Comparison of ENCODE assay signal across 18 cellular contexts in genomic region chr20:1094706-1095220, GRCh38. TPM values are rescaled to one million over a fixed set of nuclear protein-coding genes. Genes with fewer than 3 reads are reported as not detected.
DNase-seq lines count a peak whose midpoint lies in the region; ATAC-seq, FAIRE-seq and TF ChIP-seq lines count a peak whose summit lies in the region.
"Had no signal": no experiment of that assay in that cellular context is flagged by ENCODE, and none has a peak within 500 bp of the region (broad histone marks: within the 10 kb centered on the region; RNA-seq: fewer than 3 reads in every experiment).

No MANE protein-coding gene starts in this region.

- H3K9ac ChIP-seq in K562 (ENCODE audit: insufficient read depth in 1 of 2, low read depth in 2 of 2, low read length in 2 of 2) (no peak overlapping the region), mesenchymal stem cell (ENCODE audit: low read length) (peak overlapping the region; percentile 18)
- H3K9ac ChIP-seq: BLaER1 treated with 17β-estradiol and CSF1 and Interleukin-3, amounts not matched to agents 10 nM and 100 nM had no signal

- H3K36me3 ChIP-seq in K562 (ENCODE audit: control insufficient read depth, insufficient read depth, low read length) (no peaks in the 10 kb centered on the region), mesenchymal stem cell (ENCODE audit: control insufficient read depth in 1 of 2, insufficient read depth in 2 of 2, low read depth in 1 of 2, low read length in 2 of 2) (no peaks in the 10 kb centered on the region)
- H3K36me3 ChIP-seq: HAP-1, MG63 had no signal

- intact Hi-C loops in K562 (cut with micrococcal nuclease) = no loop called here

- H3K4me1 ChIP-seq in K562 (replicated peaks in 1 of 2; ENCODE audit: control insufficient read depth in 2 of 2, insufficient read depth in 2 of 2, low read length in 2 of 2) = no peaks in the 10 kb centered on the region
- H3K4me1 ChIP-seq in mesenchymal stem cell (ENCODE audit: control insufficient read depth, insufficient read depth, low read depth, low read length) = no peaks in the 10 kb centered on the region
- H3K4me1 ChIP-seq: HAP-1 had no signal

- no peak for TF ChIP-seq RAD21 in K562 (CRISPR knock-in tag; conservative IDR thresholded peaks at IDR 0.05 in 1 of 2, IDR thresholded peaks at IDR 0.05 in 1 of 2)

- no peak overlapping the region for H2BK5ac ChIP-seq in mesenchymal stem cell (ENCODE audit: low read depth, low read length, poor library complexity, severe bottlenecking)

- BruUV-seq in K562 (replicated peaks; lab: Mats Ljungman, UMichigan) = no TSS peak

- POLR2A ChIA-PET in K562 (lab: Yijun Ruan, JAX) = no interaction called here
- POLR2A ChIA-PET in HEK293T (lab: Yijun Ruan, JAX) = no interaction called here

- H3K4me3 ChIP-seq in K562 = no peak overlapping the region
- no peak overlapping the region for H3K4me3 ChIP-seq in mesenchymal stem cell (ENCODE audit: insufficient read depth in 1 of 2, low read depth in 1 of 2, low read length in 2 of 2)
- H3K4me3 ChIP-seq: BLaER1 treated with 17β-estradiol and CSF1 and Interleukin-3, amounts not matched to agents 10 nM and 100 nM; HAP-1; MG63 had no signal

- TF ChIP-seq POLR2A in K562 (conservative IDR thresholded peaks at IDR 0.05) = no peak

- H3K9me1 ChIP-seq in K562 (ENCODE audit: control insufficient read depth, insufficient read depth, low read length) = no peaks in the 10 kb centered on the region

- H3K79me1 ChIP-seq in mesenchymal stem cell (replicated peaks; ENCODE audit: low read length, poor library complexity, severe bottlenecking) = no peaks in the 10 kb centered on the region

- no peaks in the 10 kb centered on the region for H3K79me2 ChIP-seq in K562 (ENCODE audit: control insufficient read depth, insufficient read depth, low read length)

- no peaks in the 10 kb centered on the region for H3K27me3 ChIP-seq in K562 (ENCODE audit: control insufficient read depth in 2 of 2, insufficient read depth in 2 of 2, low read length in 2 of 2)
- no peaks in the 10 kb centered on the region for H3K27me3 ChIP-seq in mesenchymal stem cell (ENCODE audit: control insufficient read depth in 1 of 2, insufficient read depth in 1 of 2, low read length in 2 of 2)
- H3K27me3 ChIP-seq: BLaER1 treated with 17β-estradiol and CSF1 and Interleukin-3, amounts not matched to agents 10 nM and 100 nM; MG63 had no signal

- no peak overlapping the region for H3K14ac ChIP-seq in mesenchymal stem cell (ENCODE audit: low read length in 2 of 2)

- H3K27ac ChIP-seq in K562 (ENCODE audit: extremely low read depth, low read depth, low read length) (no peak overlapping the region), mesenchymal stem cell (ENCODE audit: low read length, poor library complexity, severe bottlenecking) (no peak overlapping the region)
- H3K27ac ChIP-seq: BLaER1 treated with 17β-estradiol and CSF1 and Interleukin-3, amounts not matched to agents 10 nM and 100 nM had no signal

- H3K4me2 ChIP-seq in K562 (ENCODE audit: insufficient read depth, low read length) (no peak overlapping the region), mesenchymal stem cell (ENCODE audit: low read length, poor library complexity, severe bottlenecking) (no peak overlapping the region)

- no peak overlapping the region for H2BK15ac ChIP-seq in mesenchymal stem cell (ENCODE audit: low read depth, poor library complexity, severe bottlenecking)

- H4K20me1 ChIP-seq in K562 (replicated peaks; ENCODE audit: control insufficient read depth, insufficient read depth, low read length) = no peaks in the 10 kb centered on the region
- H4K20me1 ChIP-seq: BLaER1 treated with 17β-estradiol and CSF1 and Interleukin-3, amounts not matched to agents 10 nM and 100 nM had no signal

- in situ Hi-C loops in K562 (cut with MboI) = no loop called here

- H3K9me3 ChIP-seq in K562 (replicated peaks; ENCODE audit: control insufficient read depth, insufficient read depth, low read depth, low read length) = no peaks in the 10 kb centered on the region
- peaks cover 3% of the 10 kb centered on the region for H3K9me3 ChIP-seq in mesenchymal stem cell (ENCODE audit: control insufficient read depth, low read length)
- H3K9me3 ChIP-seq: HAP-1, MG63 had no signal

- H2AK5ac ChIP-seq in mesenchymal stem cell (ENCODE audit: low read length, severe bottlenecking) = no peak overlapping the region

- H3K23ac ChIP-seq in mesenchymal stem cell (ENCODE audit: low read length in 2 of 2) = no peak overlapping the region

- no peak overlapping the region for H2BK12ac ChIP-seq in mesenchymal stem cell (ENCODE audit: low read length in 2 of 2)

- WGBS in K562 (ENCODE audit: insufficient coverage, low coverage, missing lambda C conversion rate) = 25% methylated on average over 6 of the region's 6 CpGs
- WGBS in mesenchymal stem cell = 87% methylated on average over 5 of the region's 6 CpGs

- no peak overlapping the region for H3K18ac ChIP-seq in mesenchymal stem cell (ENCODE audit: low read depth in 1 of 2, low read length in 2 of 2)

- peak; percentile 68 for DNase-seq in GM03348 (ENCODE audit: low spot score)
- no peak for DNase-seq in K562 (ENCODE audit: extremely low read depth in 1 of 4, low spot score in 3 of 4)
- DNase-seq in mesenchymal stem cell = no peak
- no peak for DNase-seq in HEK293T (ENCODE audit: extremely low spot score)
- no peak for DNase-seq in KG1 (lab: John Stamatoyannopoulos, UW)
- DNase-seq: DMS 273 treated with DMSO at 0.1 percent for 48 hours, Karpas-422, MG63, NCI-H1092 treated with DMSO at 0.1 percent for 48 hours, NCI-H1694, NCI-H2227 treated with DMSO at 0.1 percent for 48 hours, NCI-H524 treated with DMSO at 0.1 percent for 48 hours, T-cell had no signal

- H3K4ac ChIP-seq in mesenchymal stem cell (ENCODE audit: low read depth in 1 of 2, low read length in 2 of 2) = no peak overlapping the region

- TF ChIP-seq CTCF in K562 (IDR thresholded peaks at IDR 0.05 in 2 of 3, conservative IDR thresholded peaks at IDR 0.05 in 1 of 3; ENCODE audit: insufficient read depth in 2 of 3, low read depth in 1 of 3, low read length in 3 of 3) = no peak

- ATAC-seq in K562 (no peak), HG02870 (IDR thresholded peaks at IDR 0.05; ENCODE audit: unreplicated experiment) (no peak), GM18873 (IDR thresholded peaks at IDR 0.05; ENCODE audit: low FRiP score, unreplicated experiment) (no peak)
- ATAC-seq: Panc1, T-cell had no signal

- TF ChIP-seq EP300 in K562 (IDR thresholded peaks at IDR 0.05; ENCODE audit: low read length) = no peak

- H2BK120ac ChIP-seq in mesenchymal stem cell (ENCODE audit: low read depth, low read length) = no peak overlapping the region

- no peak overlapping the region for H2AFZ ChIP-seq in K562 (ENCODE audit: low read depth, low read length)
- H2AFZ ChIP-seq in mesenchymal stem cell (ENCODE audit: low read depth, low read length) = no peak overlapping the region

- no peak overlapping the region for H4K91ac ChIP-seq in mesenchymal stem cell (ENCODE audit: low read length)

- FAIRE-seq in K562 (lab: Jason Lieb, UNC) = no peak

- H4K8ac ChIP-seq in mesenchymal stem cell (ENCODE audit: low read length) = no peak overlapping the region

- CTCF ChIA-PET in K562 (lab: Yijun Ruan, JAX; ENCODE audit: low intra/inter-chr PET ratio) (no interaction called here), HEK293T (lab: Yijun Ruan, JAX) (interaction anchor here (1.0 kb wide), 1 partner anchor 14 kb away, joined by 3 read pairs; no protein-coding TSS in a partner anchor)

TF ChIP-seq in K562, 482 proteins besides CTCF, POLR2A, EP300 and RAD21:
- TF ChIP-seq PHF20 (IDR thresholded peaks at IDR 0.05; ENCODE audit: partially characterized antibody) = no peak
- TF ChIP-seq HDAC8 (tag; IDR thresholded peaks at IDR 0.05) = no peak
- TF ChIP-seq PTBP1 (IDR thresholded peaks at IDR 0.05; ENCODE audit: low read depth, low read length) = no peak
- no peak for TF ChIP-seq ZNF324 (CRISPR knock-in tag; IDR thresholded peaks at IDR 0.05)
- no peak for TF ChIP-seq SOX6 (IDR thresholded peaks at IDR 0.05)
- peak; percentile 7 for TF ChIP-seq MEIS2 (IDR thresholded peaks at IDR 0.05; ENCODE audit: partially characterized antibody)

TF ChIP-seq in HEK293T, 16 proteins besides CTCF, POLR2A, EP300 and RAD21:
- TF ChIP-seq FOXA1 (IDR thresholded peaks at IDR 0.05) (no peak), ARNT (IDR thresholded peaks at IDR 0.05) (no peak), HDGF (IDR thresholded peaks at IDR 0.05; ENCODE audit: borderline replicate concordance) (no peak)

RNA-seq across cellular contexts. Expression of gene PSMF1, which starts 23.6 kb away (rescaled TPM):
- total RNA-seq in K562 (2011; cell fraction: chromatin; rRNA removed; ENCODE audit: low replicate concordance) = 34.5 and 43.5 TPM in 2 replicates
- total RNA-seq in K562 (2011; cell fraction: nucleolus; rRNA removed) = 10.7 and 12.6 TPM in 2 replicates
- total RNA-seq in K562 (2011; cell fraction: nucleoplasm; rRNA removed) = 16.1 and 23.6 TPM in 2 replicates
- total RNA-seq in K562 (2014; rRNA removed) (17.9 and 26.5 TPM in 2 replicates), K562 (2014; rRNA removed; fragmentation: Illumina TruSeq; extraction: Trizol) (34.1 and 35.8 TPM in 2 replicates), K562 (2015; rRNA removed; fragmentation: Illumina TruSeq; extraction: Trizol) (29.4 and 33.8 TPM in 2 replicates), K562 (2021) (136 and 138 TPM in 2 replicates)
- polyA plus RNA-seq in K562 (2011; rRNA removed) (33.2 and 77.8 TPM in 2 replicates), K562 (2014; fragmentation: Illumina TruSeq; extraction: Trizol) (126 and 192 TPM in 2 replicates), K562 (2014; fragmentation: Nextera tagmentation; extraction: Ambion mirVana) (10 to 100 TPM in 1 of 2 experiments, 1 to 10 TPM in 1; 8.5 to 21.3 TPM), K562 (2014; rRNA removed) (18.0 and 20.6 TPM in 2 replicates)
- 60.7 and 112 TPM in 2 replicates for polyA plus RNA-seq in K562 (2011; cell fraction: cytosol; rRNA removed)
- polyA plus RNA-seq in K562 (2011; cell fraction: nucleus; rRNA removed) = 39.7 and 54.7 TPM in 2 replicates
- polyA plus RNA-seq in K562 (2012) = 102 and 110 TPM in 2 replicates
- 45.5 and 84.9 TPM in 2 replicates for polyA minus RNA-seq in K562 (2011; rRNA and poly(A)+ RNA removed)
- polyA minus RNA-seq in K562 (2011; cell fraction: cytosol; rRNA and poly(A)+ RNA removed) = 30.9 and 37.4 TPM in 2 replicates
- polyA minus RNA-seq in K562 (2011; cell fraction: nucleus; rRNA and poly(A)+ RNA removed) = 11.4 and 23.4 TPM in 2 replicates
- 105 TPM for polyA plus RNA-seq in mesenchymal stem cell (2013, experiment 1 of 2)
- 107 TPM for polyA plus RNA-seq in mesenchymal stem cell (2013, experiment 2 of 2)
